In the genomic region with DNA sequence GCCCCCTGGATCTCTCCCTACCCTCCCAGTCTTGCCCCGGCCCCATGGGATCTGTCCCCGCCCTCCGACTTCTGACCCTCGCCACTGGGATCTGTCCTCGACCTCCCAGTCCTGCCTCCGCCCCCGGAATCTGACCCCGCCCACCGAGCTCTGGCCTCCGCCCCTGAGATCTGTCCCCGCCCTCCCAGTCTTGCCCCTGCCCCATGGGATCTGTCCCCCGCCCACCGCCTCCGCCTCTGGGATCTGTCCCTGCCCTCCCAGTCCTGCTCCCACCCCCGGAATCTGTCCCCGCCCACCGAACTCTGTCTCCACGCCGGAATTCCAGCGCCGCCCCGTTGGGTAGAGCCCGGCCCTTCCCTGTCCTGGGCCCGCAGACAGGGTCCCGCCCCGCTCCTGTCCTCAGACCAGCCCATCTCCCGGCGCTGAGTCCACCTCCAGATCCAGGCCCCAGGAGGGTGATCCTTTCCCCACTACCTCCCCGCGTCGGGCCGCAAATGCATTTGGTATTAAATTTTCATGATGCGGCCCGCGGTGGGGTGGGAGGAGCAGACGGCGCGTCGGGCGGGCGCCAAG, we compare ENCODE assay signal across 8 cellular contexts. TPM values are rescaled to one million over a fixed set of nuclear protein-coding genes. Genes with fewer than 3 reads are reported as not detected.
DNase-seq lines count a peak whose midpoint lies in the region; ATAC-seq and TF ChIP-seq lines count a peak whose summit lies in the region.

No MANE protein-coding gene starts in this region.

- H3K36me3 Mint-ChIP-seq in activated naive CD4-positive, alpha-beta T cell treated with anti-CD3 and anti-CD28 coated beads, Interleukin-2, amount 10 ng/mL, durations not matched to agents 7 days and 5 days, result peaks cover 22% of the 10 kb centered on the region

- H3K4me1 Mint-ChIP-seq in activated naive CD4-positive, alpha-beta T cell treated with anti-CD3 and anti-CD28 coated beads, Interleukin-2, amount 10 ng/mL, durations not matched to agents 7 days and 5 days, result peaks cover 59% of the 10 kb centered on the region

- H3K9me3 Mint-ChIP-seq in activated naive CD4-positive, alpha-beta T cell treated with anti-CD3 and anti-CD28 coated beads, Interleukin-2, amount 10 ng/mL, durations not matched to agents 7 days and 5 days, result no peaks in the 10 kb centered on the region

- CTCF ChIA-PET in activated naive CD4-positive, alpha-beta T cell treated with anti-CD3 and anti-CD28 coated beads, Interleukin-2, amount 10 ng/mL, durations not matched to agents 7 days and 5 days (lab: Charles Lee), result interaction anchor here (0.6 to 2.0 kb wide), 7 partner anchors 9 to 80 kb away, joined by 3 to 13 read pairs (median 4); a partner anchor contains a TSS

- DNase-seq in AG20443 (ENCODE audit: low spot score) (peak; percentile 95), HL-60 (ENCODE audit: low read depth in 1 of 2, low spot score in 1 of 2) (peak in 1 of 2 experiments; percentile 33), OCI-M2 (lab: John Stamatoyannopoulos, UW; ENCODE audit: unreplicated experiment) (peak; percentile 83), germinal center (ENCODE audit: low spot score) (peak; percentile 76), occipital lobe (lab: John Stamatoyannopoulos, UW) (peak; percentile 69), retina (no peak)
- DNase-seq in activated naive CD4-positive, alpha-beta T cell treated with anti-CD3 and anti-CD28 coated beads, Interleukin-2, amount 10 ng/mL, durations not matched to agents 7 days and 5 days, result peak; percentile 86

- ATAC-seq in GM18870 (IDR thresholded peaks at IDR 0.05; ENCODE audit: unreplicated experiment), result peak; percentile 13

- peaks cover 61% of the 10 kb centered on the region for H3K27me3 Mint-ChIP-seq in activated naive CD4-positive, alpha-beta T cell treated with anti-CD3 and anti-CD28 coated beads, Interleukin-2, amount 10 ng/mL, durations not matched to agents 7 days and 5 days

- peak overlapping the region; percentile 81 for H3K27ac Mint-ChIP-seq in activated naive CD4-positive, alpha-beta T cell treated with anti-CD3 and anti-CD28 coated beads, Interleukin-2, amount 10 ng/mL, durations not matched to agents 7 days and 5 days

- peaks cover 43% of the 10 kb centered on the region for H3K27me3 ChIP-seq in HL-60 (ENCODE audit: insufficient read depth, poor library complexity, severe bottlenecking)

- peak overlapping the region; percentile 81 for H3K4me3 Mint-ChIP-seq in activated naive CD4-positive, alpha-beta T cell treated with anti-CD3 and anti-CD28 coated beads, Interleukin-2, amount 10 ng/mL, durations not matched to agents 7 days and 5 days

- peak overlapping the region; percentile 69 for H3K4me3 ChIP-seq in HL-60 (replicated peaks; ENCODE audit: insufficient read depth, low read length)

- no peak overlapping the region for H3K27ac ChIP-seq in HL-60 (replicated peaks)

- TF ChIP-seq CTCF in HL-60 (IDR thresholded peaks at IDR 0.05; ENCODE audit: insufficient read depth, low read length), result no peak

RNA-seq across cellular contexts. Expression of a gene that starts 1.6 kb away (rescaled TPM):
- 34.6 TPM for total RNA-seq in occipital lobe

RNA-seq across cellular contexts. Expression of a gene that starts 8.7 kb away (rescaled TPM):
- total RNA-seq in occipital lobe, result 58.0 TPM

RNA-seq across cellular contexts. Expression of a gene that starts 10.1 kb away (rescaled TPM):
- 8.0 TPM for total RNA-seq in occipital lobe

RNA-seq across cellular contexts. Expression of a gene that starts 17.7 kb away (rescaled TPM):
- total RNA-seq in occipital lobe, result not detected

RNA-seq across cellular contexts. Expression of a gene that starts 19.6 kb away (rescaled TPM):
- total RNA-seq in occipital lobe, result not detected
